26 cellular contexts compared by ENCODE assay signal in the genomic region with DNA sequence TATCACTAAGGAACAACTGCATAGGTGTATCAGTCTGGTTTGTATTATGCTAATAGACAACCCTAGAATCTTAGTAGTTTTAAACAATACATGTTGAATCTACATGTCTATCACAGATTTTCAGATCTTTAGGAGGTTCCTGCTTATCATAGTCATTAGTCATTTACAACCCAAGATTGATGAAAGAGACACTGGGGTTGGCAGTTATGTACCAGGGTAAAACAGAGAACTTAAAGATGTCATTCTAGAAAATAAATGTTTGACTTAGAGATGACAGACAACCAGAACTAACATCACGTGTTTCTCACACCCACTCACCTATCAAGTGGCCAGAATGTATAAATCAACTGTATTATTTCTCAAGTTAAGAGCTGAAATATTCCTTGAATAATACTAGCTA.
"Had no signal": no experiment of that assay in that cellular context is flagged by ENCODE, and none has a peak within 500 bp of the region (broad histone marks: within the 10 kb centered on the region; RNA-seq: fewer than 3 reads in every experiment).

No MANE protein-coding gene starts in this region.

- H3K27me3 ChIP-seq: ascending aorta, brain microvascular endothelial cell, dorsolateral prefrontal cortex, heart left ventricle had no signal

- H3K9me3 Mint-ChIP-seq: activated CD4-positive, alpha-beta memory T cell treated with anti-CD3 and anti-CD28 coated beads, Interleukin-2, amount 10 ng/mL, durations not matched to agents 7 days and 5 days; activated CD4-positive, alpha-beta T cell treated with anti-CD3 and anti-CD28 coated beads, Interleukin-2, amount 10 ng/mL, durations not matched to agents 7 days and 5 days; activated naive CD4-positive, alpha-beta T cell treated with anti-CD3 and anti-CD28 coated beads, Interleukin-2, amount 10 ng/mL, durations not matched to agents 7 days and 5 days; activated naive CD4-positive, alpha-beta T cell treated with anti-CD3 and anti-CD28 coated beads, Interleukin-2, amount 50 U/mL, for 72 hours; activated naive CD8-positive, alpha-beta T cell treated with anti-CD3 and anti-CD28 coated beads, Interleukin-2, amount 10 ng/mL, durations not matched to agents 7 days and 5 days; central memory CD8-positive, alpha-beta T cell; dendritic cell treated with granulocyte-macrophage colony-stimulating factor and Interleukin-4, amounts not matched to agents 40 ng/mL and 50 ng/mL, for 4 days had no signal

- H3K27me3 Mint-ChIP-seq: activated CD4-positive, alpha-beta memory T cell treated with anti-CD3 and anti-CD28 coated beads, Interleukin-2, amount 10 ng/mL, durations not matched to agents 7 days and 5 days; activated CD4-positive, alpha-beta T cell treated with anti-CD3 and anti-CD28 coated beads, Interleukin-2, amount 10 ng/mL, durations not matched to agents 7 days and 5 days; activated naive CD4-positive, alpha-beta T cell treated with anti-CD3 and anti-CD28 coated beads, Interleukin-2, amount 10 ng/mL, durations not matched to agents 7 days and 5 days; activated naive CD8-positive, alpha-beta T cell treated with anti-CD3 and anti-CD28 coated beads, Interleukin-2, amount 10 ng/mL, durations not matched to agents 7 days and 5 days; activated T-cell treated with anti-CD3 and anti-CD28 coated beads, Interleukin-2, amount 50 U/mL, for 24 hours; central memory CD8-positive, alpha-beta T cell; dendritic cell treated with granulocyte-macrophage colony-stimulating factor and Interleukin-4, amounts not matched to agents 40 ng/mL and 50 ng/mL, for 4 days had no signal

- H3K4me3 Mint-ChIP-seq: activated CD4-positive, alpha-beta memory T cell treated with anti-CD3 and anti-CD28 coated beads, Interleukin-2, amount 10 ng/mL, durations not matched to agents 7 days and 5 days; activated CD4-positive, alpha-beta T cell treated with anti-CD3 and anti-CD28 coated beads, Interleukin-2, amount 10 ng/mL, durations not matched to agents 7 days and 5 days; activated naive CD4-positive, alpha-beta T cell treated with anti-CD3 and anti-CD28 coated beads, Interleukin-2, amount 10 ng/mL, durations not matched to agents 7 days and 5 days; activated naive CD8-positive, alpha-beta T cell treated with anti-CD3 and anti-CD28 coated beads, Interleukin-2, amount 10 ng/mL, durations not matched to agents 7 days and 5 days; activated T-cell treated with anti-CD3 and anti-CD28 coated beads, Interleukin-2, amount 50 U/mL, for 24 hours; activated T-cell treated with anti-CD3 and anti-CD28 coated beads, Interleukin-2, amount 50 U/mL, for 72 hours; central memory CD8-positive, alpha-beta T cell; dendritic cell treated with granulocyte-macrophage colony-stimulating factor and Interleukin-4, amounts not matched to agents 40 ng/mL and 50 ng/mL, for 4 days; endodermal cell had no signal

- H3K9me3 ChIP-seq: ascending aorta, heart left ventricle had no signal

- ATAC-seq: activated naive CD4-positive, alpha-beta T cell treated with anti-CD3 and anti-CD28 coated beads, Interleukin-2, amount 50 U/mL, for 72 hours; activated T-cell treated with anti-CD3 and anti-CD28 coated beads, Interleukin-2, amount 50 U/mL, for 72 hours; esophagus mucosa; heart left ventricle had no signal

- H3K4me1 Mint-ChIP-seq: activated CD4-positive, alpha-beta memory T cell treated with anti-CD3 and anti-CD28 coated beads, Interleukin-2, amount 10 ng/mL, durations not matched to agents 7 days and 5 days; activated CD4-positive, alpha-beta T cell treated with anti-CD3 and anti-CD28 coated beads, Interleukin-2, amount 10 ng/mL, durations not matched to agents 7 days and 5 days; activated naive CD4-positive, alpha-beta T cell treated with anti-CD3 and anti-CD28 coated beads, Interleukin-2, amount 10 ng/mL, durations not matched to agents 7 days and 5 days; activated naive CD8-positive, alpha-beta T cell treated with anti-CD3 and anti-CD28 coated beads, Interleukin-2, amount 10 ng/mL, durations not matched to agents 7 days and 5 days; central memory CD8-positive, alpha-beta T cell had no signal

- H3K4me1 ChIP-seq: ascending aorta, heart left ventricle had no signal

- DNase-seq: activated CD4-positive, alpha-beta memory T cell treated with anti-CD3 and anti-CD28 coated beads, Interleukin-2, amount 10 ng/mL, durations not matched to agents 7 days and 5 days; activated CD4-positive, alpha-beta T cell treated with anti-CD3 and anti-CD28 coated beads for 1 hour; activated CD4-positive, alpha-beta T cell treated with anti-CD3 and anti-CD28 coated beads for 4 hours; activated CD4-positive, alpha-beta T cell treated with anti-CD3 and anti-CD28 coated beads, Interleukin-2, amount 10 ng/mL, durations not matched to agents 7 days and 5 days; activated CD4-positive, alpha-beta T cell treated with anti-CD3 and anti-CD28 coated beads, Interleukin-2, amount 50 U/mL, for 4 hours; activated CD8-positive, alpha-beta memory T cell treated with anti-CD3 and anti-CD28 coated beads, Interleukin-2, amount 50 U/mL, for 48 hours; activated gamma-delta T cell; activated naive CD4-positive, alpha-beta T cell; activated naive CD4-positive, alpha-beta T cell treated with anti-CD3 and anti-CD28 coated beads, Interleukin-2, amount 10 ng/mL, durations not matched to agents 7 days and 5 days; activated naive CD8-positive, alpha-beta T cell treated with anti-CD3 and anti-CD28 coated beads, Interleukin-2, amount 10 ng/mL, durations not matched to agents 7 days and 5 days; activated T-cell treated with anti-CD3 and anti-CD28 coated beads for 4 hours; activated T-cell treated with anti-CD3 and anti-CD28 coated beads, Interleukin-2, amount 50 U/mL, for 24 hours; activated T-cell treated with anti-CD3 and anti-CD28 coated beads, Interleukin-2, amount 50 U/mL, for 72 hours; brain microvascular endothelial cell; dorsolateral prefrontal cortex; effector memory CD4-positive, alpha-beta T cell; endodermal cell; foreskin fibroblast; heart left ventricle; T-helper 2 cell had no signal

- H3K36me3 Mint-ChIP-seq: activated naive CD4-positive, alpha-beta T cell treated with anti-CD3 and anti-CD28 coated beads, Interleukin-2, amount 10 ng/mL, durations not matched to agents 7 days and 5 days; activated naive CD4-positive, alpha-beta T cell treated with anti-CD3 and anti-CD28 coated beads, Interleukin-2, amount 50 U/mL, for 72 hours; activated naive CD8-positive, alpha-beta T cell treated with anti-CD3 and anti-CD28 coated beads, Interleukin-2, amount 10 ng/mL, durations not matched to agents 7 days and 5 days had no signal

- H3K27ac ChIP-seq: ascending aorta, brain microvascular endothelial cell, coronary artery, dorsolateral prefrontal cortex, heart left ventricle had no signal

- H3K27ac Mint-ChIP-seq: activated CD4-positive, alpha-beta memory T cell treated with anti-CD3 and anti-CD28 coated beads, Interleukin-2, amount 10 ng/mL, durations not matched to agents 7 days and 5 days; activated CD4-positive, alpha-beta T cell treated with anti-CD3 and anti-CD28 coated beads, Interleukin-2, amount 10 ng/mL, durations not matched to agents 7 days and 5 days; activated naive CD4-positive, alpha-beta T cell treated with anti-CD3 and anti-CD28 coated beads, Interleukin-2, amount 10 ng/mL, durations not matched to agents 7 days and 5 days; activated naive CD4-positive, alpha-beta T cell treated with anti-CD3 and anti-CD28 coated beads, Interleukin-2, amount 50 U/mL, for 72 hours; activated naive CD8-positive, alpha-beta T cell treated with anti-CD3 and anti-CD28 coated beads, Interleukin-2, amount 10 ng/mL, durations not matched to agents 7 days and 5 days; activated T-cell treated with anti-CD3 and anti-CD28 coated beads, Interleukin-2, amount 50 U/mL, for 24 hours; activated T-cell treated with anti-CD3 and anti-CD28 coated beads, Interleukin-2, amount 50 U/mL, for 72 hours; dendritic cell treated with granulocyte-macrophage colony-stimulating factor and Interleukin-4, amounts not matched to agents 40 ng/mL and 50 ng/mL, for 4 days; endodermal cell had no signal

- H3K36me3 ChIP-seq: ascending aorta, brain microvascular endothelial cell, heart left ventricle had no signal

- H3K4me3 ChIP-seq: ascending aorta, coronary artery, dorsolateral prefrontal cortex, heart left ventricle had no signal
